24 cellular contexts compared by ENCODE assay signal in the genomic region with DNA sequence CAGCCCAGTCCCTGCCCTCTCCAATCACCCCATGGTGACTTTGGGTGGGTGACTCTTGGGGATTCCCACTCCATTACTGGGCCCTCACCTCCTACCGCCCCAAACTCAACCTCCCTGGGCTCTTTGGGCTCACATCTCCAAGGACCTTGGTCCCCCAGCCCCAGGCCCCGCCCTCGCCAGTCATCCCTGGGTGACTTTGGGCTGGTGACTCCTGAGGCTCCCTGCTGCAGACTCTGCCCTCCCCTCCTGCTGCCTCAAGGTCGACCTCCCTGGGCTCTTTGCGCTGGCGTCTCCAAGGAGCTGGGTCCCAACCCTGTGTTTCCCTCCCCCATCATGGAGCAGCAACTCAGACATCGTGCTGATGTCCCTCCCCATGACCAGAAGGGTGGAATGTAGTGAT.
DNase-seq lines count a peak whose midpoint lies in the region; ATAC-seq, FAIRE-seq and TF ChIP-seq lines count a peak whose summit lies in the region.
"Had no signal": no experiment of that assay in that cellular context is flagged by ENCODE, and none has a peak within 500 bp of the region (broad histone marks: within the 10 kb centered on the region; RNA-seq: fewer than 3 reads in every experiment).

No MANE protein-coding gene starts in this region.

- no peaks in the 10 kb centered on the region for H4K20me1 ChIP-seq in K562 (replicated peaks; ENCODE audit: control insufficient read depth, insufficient read depth, low read length)
- H4K20me1 ChIP-seq: BLaER1 had no signal

- H3K79me1 ChIP-seq in neuronal stem cell (ENCODE audit: low read depth, low read length): peaks cover 3% of the 10 kb centered on the region

- CTCF ChIA-PET in K562 (lab: Yijun Ruan, JAX; ENCODE audit: low intra/inter-chr PET ratio): no interaction called here

- no peak overlapping the region for H4K8ac ChIP-seq in neuronal stem cell (ENCODE audit: low read depth, low read length)

- no peak for ATAC-seq in K562

- no peak for DNase-seq in K562 (ENCODE audit: extremely low read depth in 1 of 4, low spot score in 3 of 4)
- DNase-seq in endodermal cell: peak; percentile 26
- no peak for DNase-seq in neuronal stem cell (ENCODE audit: low spot score)
- no peak for DNase-seq in HT-29 (ENCODE audit: low spot score)
- DNase-seq in NCI-H2171 (lab: John Stamatoyannopoulos, UW): no peak
- DNase-seq in amygdala (lab: John Stamatoyannopoulos, UW): no peak
- DNase-seq in activated effector memory CD4-positive, alpha-beta T cell treated with Interleukin-2 at 50 U/mL for 16 hours: no peak
- DNase-seq: 8988T; C1 segment of cervical spinal cord; CD4-positive, alpha-beta memory T cell; CD4-positive, CD25-positive, alpha-beta regulatory T cell; CD8-positive, alpha-beta memory T cell; DMS 273 treated with DMSO at 0.1 percent for 48 hours; DMS153; DMS79; GF-D8 had no signal

- H2BK15ac ChIP-seq in neuronal stem cell (ENCODE audit: low read length): no peak overlapping the region

- no peak for TF ChIP-seq EP300 in K562 (IDR thresholded peaks at IDR 0.05; ENCODE audit: low read length)

- H3K4me3 Mint-ChIP-seq in endodermal cell: no peak overlapping the region
- H3K4me3 Mint-ChIP-seq: CD4-positive, alpha-beta memory T cell; CD4-positive, CD25-positive, alpha-beta regulatory T cell; CD8-positive, alpha-beta memory T cell had no signal

- peaks cover 3% of the 10 kb centered on the region for H3K27me3 Mint-ChIP-seq in endodermal cell (ENCODE audit: insufficient read depth)

- no peak overlapping the region for H3K4me2 ChIP-seq in K562 (ENCODE audit: insufficient read depth, low read length)
- no peak overlapping the region for H3K4me2 ChIP-seq in neuronal stem cell (ENCODE audit: insufficient read depth, low read length, poor library complexity, severe bottlenecking)
- H3K4me2 ChIP-seq: BLaER1 had no signal

- no peak overlapping the region for H3K4me3 ChIP-seq in K562
- H3K4me3 ChIP-seq in endodermal cell (ENCODE audit: low read length): no peak overlapping the region
- H3K4me3 ChIP-seq in neuronal stem cell (ENCODE audit: low read length in 2 of 2): no peak overlapping the region
- H3K4me3 ChIP-seq: BLaER1 had no signal

- in situ Hi-C loops in K562 (cut with MboI): no loop called here

- 2% methylated on average over 6 of the region's 7 CpGs for WGBS in K562 (ENCODE audit: insufficient coverage, low coverage, missing lambda C conversion rate)
- WGBS in endodermal cell (ENCODE audit: insufficient coverage in 1 of 2, insufficient read length in 1 of 2), 2 experiments: 91 to 100% methylated on average over 1 to 7 of the region's 7 CpGs
- WGBS in neuronal stem cell (ENCODE audit: extremely low coverage in 2 of 2, insufficient read length in 2 of 2, insufficient replicate concordance in 1 of 2), 2 donors: no CpG with 5 or more reads among the region's 7 CpGs

- no peak overlapping the region for H2BK12ac ChIP-seq in neuronal stem cell (ENCODE audit: low read length)

- BruUV-seq in K562 (replicated peaks; lab: Mats Ljungman, UMichigan): no TSS peak

- no peaks in the 10 kb centered on the region for H3K36me3 ChIP-seq in ES-I3 (ENCODE audit: insufficient read depth, low read length)
- H3K36me3 ChIP-seq in K562 (ENCODE audit: control insufficient read depth, insufficient read depth, low read length): no peaks in the 10 kb centered on the region
- no peaks in the 10 kb centered on the region for H3K36me3 ChIP-seq in endodermal cell (ENCODE audit: control insufficient read depth, insufficient read depth, low read length)
- no peaks in the 10 kb centered on the region for H3K36me3 ChIP-seq in neuronal stem cell (replicated peaks in 1 of 2; ENCODE audit: control insufficient read depth in 2 of 2, insufficient read depth in 2 of 2, low read length in 2 of 2)
- H3K36me3 ChIP-seq: BE2C, BLaER1 had no signal

- H3K23ac ChIP-seq in neuronal stem cell (ENCODE audit: low read depth, low read length, poor library complexity): no peak overlapping the region

- TF ChIP-seq CTCF in K562 (IDR thresholded peaks at IDR 0.05 in 2 of 3, conservative IDR thresholded peaks at IDR 0.05 in 1 of 3; ENCODE audit: insufficient read depth in 2 of 3, low read depth in 1 of 3, low read length in 3 of 3) (no peak), endodermal cell (conservative IDR thresholded peaks at IDR 0.05) (no peak)

- H3K36me3 Mint-ChIP-seq in endodermal cell (ENCODE audit: low read depth): no peaks in the 10 kb centered on the region
- H3K36me3 Mint-ChIP-seq: CD14-positive monocyte; CD4-positive, alpha-beta memory T cell; CD4-positive, CD25-positive, alpha-beta regulatory T cell; CD8-positive, alpha-beta memory T cell had no signal

- H3K14ac ChIP-seq in neuronal stem cell (ENCODE audit: low read length): no peak overlapping the region

- no peaks in the 10 kb centered on the region for H3K4me1 ChIP-seq in ES-I3 (ENCODE audit: insufficient read depth, low read length)
- H3K4me1 ChIP-seq in K562 (replicated peaks in 1 of 2; ENCODE audit: control insufficient read depth in 2 of 2, insufficient read depth in 2 of 2, low read length in 2 of 2): no peaks in the 10 kb centered on the region; a peak in 1 of 5 replicates
- H3K4me1 ChIP-seq in endodermal cell (ENCODE audit: control insufficient read depth, insufficient read depth, low read length): no peaks in the 10 kb centered on the region
- H3K4me1 ChIP-seq in neuronal stem cell (ENCODE audit: control insufficient read depth in 2 of 2, insufficient read depth in 1 of 2, low read depth in 1 of 2, low read length in 2 of 2): no peaks in the 10 kb centered on the region
- H3K4me1 ChIP-seq: BE2C, BLaER1 had no signal

- intact Hi-C loops in K562 (cut with micrococcal nuclease): no loop called here

- no peak overlapping the region for H2AK5ac ChIP-seq in neuronal stem cell (ENCODE audit: low read depth, low read length)

- POLR2A ChIA-PET in K562 (lab: Yijun Ruan, JAX): no interaction called here

- H3K27ac ChIP-seq in K562 (ENCODE audit: extremely low read depth, low read depth, low read length) (no peak overlapping the region), endodermal cell (ENCODE audit: low read depth, low read length) (no peak overlapping the region), neuronal stem cell (replicated peaks; ENCODE audit: low read length) (no peak overlapping the region)
- H3K27ac ChIP-seq: BLaER1 had no signal

- H3K4ac ChIP-seq in neuronal stem cell (ENCODE audit: low read length): no peak overlapping the region

- no peak overlapping the region for H3K27ac Mint-ChIP-seq in endodermal cell
- H3K27ac Mint-ChIP-seq: CD4-positive, alpha-beta memory T cell; CD4-positive, CD25-positive, alpha-beta regulatory T cell had no signal

- no peak for FAIRE-seq in K562 (lab: Jason Lieb, UNC)
- FAIRE-seq: A204.1, G401.6, GM12891, GM19239 had no signal

- H3K9me1 ChIP-seq in K562 (ENCODE audit: control insufficient read depth, insufficient read depth, low read length): no peaks in the 10 kb centered on the region

- H3K27me3 ChIP-seq in K562 (ENCODE audit: control insufficient read depth in 2 of 2, insufficient read depth in 2 of 2, low read length in 2 of 2) (peaks cover 0 to 5% of the 10 kb centered on the region in 2 experiments; a peak in 1 of 5 replicates), endodermal cell (ENCODE audit: control insufficient read depth, insufficient read depth, low read length, poor library complexity, severe bottlenecking) (no peaks in the 10 kb centered on the region), neuronal stem cell (ENCODE audit: control insufficient read depth in 3 of 3, insufficient read depth in 3 of 3, low read depth in 1 of 3, low read length in 3 of 3) (no peaks in the 10 kb centered on the region)
- H3K27me3 ChIP-seq: BE2C, BLaER1 had no signal

- H3K9ac ChIP-seq in ES-I3 (ENCODE audit: low read depth, low read length): peak overlapping the region; percentile 32; the same call in 1 of the 2 replicates
- no peak overlapping the region for H3K9ac ChIP-seq in K562 (ENCODE audit: insufficient read depth in 1 of 2, low read depth in 2 of 2, low read length in 2 of 2)
- H3K9ac ChIP-seq in endodermal cell (ENCODE audit: extremely low read depth, low read length, poor library complexity, severe bottlenecking): no peak overlapping the region
- no peak overlapping the region for H3K9ac ChIP-seq in neuronal stem cell (ENCODE audit: low read depth, low read length, poor library complexity)
- H3K9ac ChIP-seq: BLaER1 had no signal

- no peak overlapping the region for H4K91ac ChIP-seq in neuronal stem cell (ENCODE audit: low read depth, low read length, poor library complexity)

- H3K9me3 ChIP-seq in ES-I3 (ENCODE audit: control insufficient read depth, insufficient read depth, low read length) (no peaks in the 10 kb centered on the region), K562 (replicated peaks; ENCODE audit: control insufficient read depth, insufficient read depth, low read depth, low read length) (no peaks in the 10 kb centered on the region), endodermal cell (ENCODE audit: control insufficient read depth, low read length) (no peaks in the 10 kb centered on the region), neuronal stem cell (replicated peaks in 1 of 2; ENCODE audit: control insufficient read depth in 2 of 2, insufficient read depth in 1 of 2, low read depth in 1 of 2, low read length in 2 of 2) (no peaks in the 10 kb centered on the region)
- H3K9me3 ChIP-seq: BE2C, BLaER1 had no signal

- no peak overlapping the region for H2AFZ ChIP-seq in K562 (ENCODE audit: low read depth, low read length)
- no peak overlapping the region for H2AFZ ChIP-seq in neuronal stem cell (ENCODE audit: low read length)

- TF ChIP-seq RAD21 in K562 (CRISPR knock-in tag; conservative IDR thresholded peaks at IDR 0.05 in 1 of 2, IDR thresholded peaks at IDR 0.05 in 1 of 2): no peak

- TF ChIP-seq POLR2A in K562 (conservative IDR thresholded peaks at IDR 0.05): no peak

- H3K4me1 Mint-ChIP-seq in endodermal cell: no peaks in the 10 kb centered on the region
- H3K4me1 Mint-ChIP-seq: CD14-positive monocyte; CD4-positive, alpha-beta memory T cell; CD4-positive, CD25-positive, alpha-beta regulatory T cell; CD8-positive, alpha-beta memory T cell had no signal

- no peak overlapping the region for H2BK5ac ChIP-seq in neuronal stem cell (ENCODE audit: low read length)

- no peak overlapping the region for H2BK120ac ChIP-seq in neuronal stem cell (ENCODE audit: low read depth, low read length)

- H3K9me3 Mint-ChIP-seq in endodermal cell: no peaks in the 10 kb centered on the region
- H3K9me3 Mint-ChIP-seq: CD4-positive, alpha-beta memory T cell; CD8-positive, alpha-beta memory T cell had no signal

- H3K18ac ChIP-seq in neuronal stem cell (ENCODE audit: low read length): peak overlapping the region; percentile 48

- no peaks in the 10 kb centered on the region for H3K79me2 ChIP-seq in K562 (ENCODE audit: control insufficient read depth, insufficient read depth, low read length)

TF ChIP-seq in K562, 482 proteins besides CTCF, POLR2A, EP300 and RAD21:
- TF ChIP-seq NFIC (IDR thresholded peaks at IDR 0.05) (0 out of 2 replicates have a peak, but pooled peaks have one; percentile 11), EP400 (IDR thresholded peaks at IDR 0.05) (no peak)
